22 cellular contexts compared by ENCODE assay signal in the genomic region with DNA sequence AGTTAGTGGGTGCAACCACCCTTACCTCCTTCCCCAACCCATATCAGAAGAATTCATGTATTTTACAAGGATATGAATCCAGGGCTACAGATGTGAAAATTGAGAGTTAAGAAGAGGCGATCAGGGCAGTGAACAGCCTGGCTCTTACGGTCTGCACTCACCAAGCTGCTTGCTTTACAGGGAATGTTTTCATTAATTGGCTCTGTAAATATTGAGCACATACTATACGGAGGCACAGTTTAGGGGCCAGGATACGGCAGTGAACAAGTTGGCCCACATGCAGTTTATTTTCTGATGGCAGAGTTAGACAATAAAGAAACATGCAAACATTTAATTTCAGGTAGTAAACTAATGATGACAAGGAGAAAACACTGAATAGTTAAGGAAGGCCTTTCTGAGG. TPM values are rescaled to one million over a fixed set of nuclear protein-coding genes. Genes with fewer than 3 reads are reported as not detected.
DNase-seq lines count a peak whose midpoint lies in the region; ATAC-seq, FAIRE-seq and TF ChIP-seq lines count a peak whose summit lies in the region.
"Had no signal": no experiment of that assay in that cellular context is flagged by ENCODE, and none has a peak within 500 bp of the region (broad histone marks: within the 10 kb centered on the region; RNA-seq: fewer than 3 reads in every experiment).

No MANE protein-coding gene starts in this region.

- H3K36me3 Mint-ChIP-seq in T-helper 17 cell (ENCODE audit: low read depth), result peaks cover 6% of the 10 kb centered on the region
- H3K36me3 Mint-ChIP-seq in stimulated activated effector memory CD8-positive, alpha-beta T cell treated with anti-CD3 and anti-CD28 coated beads, Interleukin-12 subunit alpha, Interleukin-12 subunit beta, amount 100 ng/mL, for 72 hours, result peaks cover 61% of the 10 kb centered on the region

- CTCF ChIA-PET in HepG2 (lab: Yijun Ruan, JAX; ENCODE audit: low intra/inter-chr PET ratio, low total read pairs), result no interaction called here

- peaks cover 10% of the 10 kb centered on the region for H4K20me1 ChIP-seq in HepG2 (ENCODE audit: insufficient read depth, low read length)

- intact Hi-C loops in HepG2 (cut with micrococcal nuclease; ENCODE audit: unreplicated experiment), result no loop called here
- intact Hi-C loops in right lobe of liver (cut with DNase I), result no loop called here
- intact Hi-C loops in posterior cingulate gyrus (cut with DNase I), result loop anchor here (10.0 kb wide), 1 partner anchor 203 kb away; the partner anchor contains the start of gene GTF3A
- intact Hi-C loops in lower leg skin (cut with DNase I; ENCODE audit: low total_unique reads), result no loop called here

- no peak overlapping the region for H2AFZ ChIP-seq in HepG2 (ENCODE audit: low read length)
- H2AFZ ChIP-seq: GM23338 had no signal

- H3K4me3 ChIP-seq in HepG2 (replicated peaks in 1 of 3; ENCODE audit: insufficient read depth in 1 of 3, low read depth in 2 of 3, low read length in 3 of 3) (no peak overlapping the region), right lobe of liver (no peak overlapping the region), lower leg skin (ENCODE audit: low read depth, poor library complexity, severe bottlenecking) (no peak overlapping the region)
- H3K4me3 ChIP-seq: BLaER1, GM23338 had no signal

- H3K27me3 ChIP-seq in HepG2 (ENCODE audit: control insufficient read depth in 1 of 2, insufficient read depth in 2 of 2, low read length in 2 of 2) (no peaks in the 10 kb centered on the region), right lobe of liver (no peaks in the 10 kb centered on the region)
- H3K27me3 ChIP-seq: BLaER1 had no signal

- H3K9me3 ChIP-seq in HepG2 (ENCODE audit: low read length) (no peaks in the 10 kb centered on the region), right lobe of liver (no peaks in the 10 kb centered on the region), T-helper 17 cell (ENCODE audit: control insufficient read depth, low read length, poor library complexity, severe bottlenecking) (no peaks in the 10 kb centered on the region)
- H3K9me3 ChIP-seq: BLaER1 had no signal

- 26% methylated on average over 4 of the region's 4 CpGs for WGBS in HepG2 (ENCODE audit: low lambda C conversion rate)
- 88% methylated on average over 4 of the region's 4 CpGs for WGBS in right lobe of liver (ENCODE audit: insufficient coverage, low coverage, low lambda C conversion rate, missing lambda C conversion rate)
- WGBS in lower leg skin, 2 donors, result 84 to 92% methylated on average over 4 of the region's 4 CpGs

- H3K9me3 Mint-ChIP-seq in stimulated activated effector memory CD8-positive, alpha-beta T cell treated with anti-CD3 and anti-CD28 coated beads, Interleukin-12 subunit alpha, Interleukin-12 subunit beta, amount 100 ng/mL, for 72 hours, result no peaks in the 10 kb centered on the region
- H3K9me3 Mint-ChIP-seq: CD14-positive monocyte; CD4-positive, alpha-beta memory T cell; GM23338 had no signal

- no TSS peak for BruUV-seq in HepG2 (replicated peaks; lab: Mats Ljungman, UMichigan)

- peak overlapping the region; percentile 21 for H3K27ac Mint-ChIP-seq in T-helper 17 cell
- peak overlapping the region; percentile 29 for H3K27ac Mint-ChIP-seq in stimulated activated effector memory CD8-positive, alpha-beta T cell treated with anti-CD3 and anti-CD28 coated beads, Interleukin-12 subunit alpha, Interleukin-12 subunit beta, amount 100 ng/mL, for 72 hours
- H3K27ac Mint-ChIP-seq: GM23338 had no signal

- DNase-seq in HepG2 (ENCODE audit: low spot score) (no peak), right lobe of liver (no peak), T-helper 17 cell (no peak), cerebellar cortex (ENCODE audit: low spot score) (peak; percentile 35), posterior cingulate gyrus (no peak), lower leg skin (ENCODE audit: low spot score in 2 of 2) (no peak), GM12891 (ENCODE audit: insufficient read length, low spot score) (no peak)
- no peak for DNase-seq in stimulated activated effector memory CD8-positive, alpha-beta T cell treated with anti-CD3 and anti-CD28 coated beads, Interleukin-12 subunit alpha, Interleukin-12 subunit beta, amount 100 ng/mL, for 72 hours (ENCODE audit: low spot score in 2 of 2)
- DNase-seq: 8988T; Calu3; CD4-positive, alpha-beta memory T cell; DND-41; EL; HCEC 1CT; IMR-90 had no signal

- TF ChIP-seq POLR2A in HepG2 (IDR thresholded peaks at IDR 0.05; ENCODE audit: insufficient read depth in 1 of 2, low read depth in 2 of 2, low read length in 2 of 2) (no peak), right lobe of liver (IDR thresholded peaks at IDR 0.05) (no peak), lower leg skin (IDR thresholded peaks at IDR 0.05) (no peak), GM12891 (IDR thresholded peaks at IDR 0.05; ENCODE audit: low read depth, low read length) (no peak)

- H3K4me1 Mint-ChIP-seq in T-helper 17 cell, result peaks cover 58% of the 10 kb centered on the region
- peaks cover 76% of the 10 kb centered on the region for H3K4me1 Mint-ChIP-seq in stimulated activated effector memory CD8-positive, alpha-beta T cell treated with anti-CD3 and anti-CD28 coated beads, Interleukin-12 subunit alpha, Interleukin-12 subunit beta, amount 100 ng/mL, for 72 hours

- H3K27me3 Mint-ChIP-seq in T-helper 17 cell, result no peaks in the 10 kb centered on the region
- H3K27me3 Mint-ChIP-seq: CD4-positive, alpha-beta memory T cell had no signal

- H3K27ac ChIP-seq in HepG2 (ENCODE audit: extremely low read length, insufficient read depth, low read length), result no peak overlapping the region
- no peak overlapping the region for H3K27ac ChIP-seq in right lobe of liver
- H3K27ac ChIP-seq: BLaER1, HL-60 had no signal

- 0 out of 2 replicates have a peak overlapping the region, but pooled peaks have one; percentile 25 for H3K4me2 ChIP-seq in HepG2 (ENCODE audit: low read depth, low read length)
- H3K4me2 ChIP-seq: BLaER1, GM23338 had no signal

- H3K36me3 ChIP-seq in HepG2 (replicated peaks in 1 of 2; ENCODE audit: control insufficient read depth in 1 of 2, insufficient read depth in 2 of 2, low read length in 2 of 2) (peaks cover 4 to 6% of the 10 kb centered on the region in 2 experiments; a peak in 3 of 5 replicates), right lobe of liver (no peaks in the 10 kb centered on the region)

- TF ChIP-seq CTCF in HepG2 (CRISPR knock-in tag; IDR thresholded peaks at IDR 0.05) (no peak), right lobe of liver (IDR thresholded peaks at IDR 0.05) (no peak), lower leg skin (IDR thresholded peaks at IDR 0.05) (no peak)

- TF ChIP-seq RAD21 in HepG2 (CRISPR knock-in tag; IDR thresholded peaks at IDR 0.05), result no peak

- in situ Hi-C loops in HepG2 (cut with HindIII; ENCODE audit: extremely low pct_ligation_motif_present, low pct_unique_long_range_greater_than_20kb), result no loop called here

- POLR2A ChIA-PET in HepG2 (lab: Yijun Ruan, JAX), result no interaction called here

- H3K4me3 Mint-ChIP-seq in T-helper 17 cell, result peak overlapping the region; percentile 45
- no peak overlapping the region for H3K4me3 Mint-ChIP-seq in stimulated activated effector memory CD8-positive, alpha-beta T cell treated with anti-CD3 and anti-CD28 coated beads, Interleukin-12 subunit alpha, Interleukin-12 subunit beta, amount 100 ng/mL, for 72 hours
- H3K4me3 Mint-ChIP-seq: CD14-positive monocyte, GM23338 had no signal

- FAIRE-seq in HepG2 (lab: Jason Lieb, UNC) (no peak), GM12891 (lab: Jason Lieb, UNC) (no peak)
- FAIRE-seq: GM12892, GM18507, H54 had no signal

- TF ChIP-seq EP300 in HepG2 (IDR thresholded peaks at IDR 0.05; ENCODE audit: low read depth in 2 of 2, low read length in 2 of 2), result no peak
- no peak for TF ChIP-seq EP300 in HepG2 (CRISPR knock-in tag; IDR thresholded peaks at IDR 0.05; ENCODE audit: borderline replicate concordance)

- peaks cover 46% of the 10 kb centered on the region for H3K79me2 ChIP-seq in HepG2 (ENCODE audit: insufficient read depth, low read length)

- H3K9ac ChIP-seq in HepG2 (ENCODE audit: insufficient read depth, low read depth, low read length), result no peak overlapping the region
- H3K9ac ChIP-seq: BLaER1 had no signal

- H3K4me1 ChIP-seq in HepG2 (ENCODE audit: insufficient read depth, low read length) (peaks cover 64% of the 10 kb centered on the region), right lobe of liver (peaks cover 0 to 14% (median 4%) of the 10 kb centered on the region in 4 donors)

- ATAC-seq in HepG2 (peak; percentile 62), right lobe of liver (no peak), T-helper 17 cell (no peak)
- no peak for ATAC-seq in stimulated activated effector memory CD8-positive, alpha-beta T cell treated with anti-CD3 and anti-CD28 coated beads, Interleukin-12 subunit alpha, Interleukin-12 subunit beta, amount 100 ng/mL, for 72 hours
- ATAC-seq: GM23338 had no signal

RNA-seq across cellular contexts. Expression of gene POLR1D, which starts 6.4 kb away (rescaled TPM):
- 181 and 183 TPM in 2 replicates for total RNA-seq in HepG2 (2016; rRNA removed; fragmentation: Illumina TruSeq; extraction: Trizol)
- 246 and 252 TPM in 2 replicates for total RNA-seq in HepG2 (2016; cell fraction: cytosol; rRNA removed; fragmentation: Illumina TruSeq; extraction: Trizol; ENCODE audit: low read depth)
- 190 and 194 TPM in 2 replicates for total RNA-seq in HepG2 (2016; cell fraction: insoluble cytoplasmic fraction; rRNA removed; fragmentation: Illumina TruSeq; extraction: Trizol)
- total RNA-seq in HepG2 (2016; cell fraction: membrane; rRNA removed; fragmentation: Illumina TruSeq; extraction: Trizol), result 347 and 379 TPM in 2 replicates
- total RNA-seq in HepG2 (2016; cell fraction: nucleus; rRNA removed; fragmentation: Illumina TruSeq; extraction: Trizol), result 101 and 102 TPM in 2 replicates
- 406 and 490 TPM in 2 replicates for polyA plus RNA-seq in HepG2 (2011; rRNA removed)
- polyA plus RNA-seq in HepG2 (2011; cell fraction: cytosol; rRNA removed), result 328 and 389 TPM in 2 replicates
- polyA plus RNA-seq in HepG2 (2011; cell fraction: nucleus; rRNA removed), result 165 and 181 TPM in 2 replicates
- 441 and 562 TPM in 2 replicates for polyA plus RNA-seq in HepG2 (2012)
- 296 and 321 TPM in 2 replicates for polyA plus RNA-seq in HepG2 (2016; cell fraction: cytosol; fragmentation: Illumina TruSeq; extraction: Trizol; ENCODE audit: low read depth)
- 226 and 233 TPM in 2 replicates for polyA plus RNA-seq in HepG2 (2016; cell fraction: insoluble cytoplasmic fraction; fragmentation: Illumina TruSeq; extraction: Trizol; ENCODE audit: low read depth)
- polyA plus RNA-seq in HepG2 (2016; cell fraction: membrane; fragmentation: Illumina TruSeq; extraction: Trizol; ENCODE audit: low read depth), result 377 and 388 TPM in 2 replicates
- 205 and 216 TPM in 2 replicates for polyA plus RNA-seq in HepG2 (2016; cell fraction: nucleus; fragmentation: Illumina TruSeq; extraction: Trizol; ENCODE audit: insufficient read depth, low read depth)
- polyA minus RNA-seq in HepG2 (2011; rRNA and poly(A)+ RNA removed; ENCODE audit: low replicate concordance), result 26.6 and 51.6 TPM in 2 replicates
- 99.7 and 122 TPM in 2 replicates for polyA minus RNA-seq in HepG2 (2011; cell fraction: cytosol; rRNA and poly(A)+ RNA removed)
- polyA minus RNA-seq in HepG2 (2011; cell fraction: nucleus; rRNA and poly(A)+ RNA removed), result 54.1 and 77.7 TPM in 2 replicates
- 10 to 100 TPM; 34.9 to 56.2 (median 46.6) TPM for total RNA-seq in right lobe of liver
- total RNA-seq in T-helper 17 cell, result 100 to 1,000 TPM; 129 to 150 TPM
- total RNA-seq in lower leg skin, result 100 to 1,000 TPM; 130 to 280 (median 214) TPM
- polyA plus RNA-seq in GM12891 (2012; ENCODE audit: low read depth, missing spikeins), result 176 TPM

RNA-seq across cellular contexts. Expression of gene LNX2, which starts 7.8 kb away (rescaled TPM):
- total RNA-seq in HepG2 (2016; rRNA removed; fragmentation: Illumina TruSeq; extraction: Trizol), result 9.7 and 13.1 TPM in 2 replicates
- 3.3 and 3.9 TPM in 2 replicates for total RNA-seq in HepG2 (2016; cell fraction: cytosol; rRNA removed; fragmentation: Illumina TruSeq; extraction: Trizol; ENCODE audit: low read depth)
- total RNA-seq in HepG2 (2016; cell fraction: insoluble cytoplasmic fraction; rRNA removed; fragmentation: Illumina TruSeq; extraction: Trizol), result 9.5 and 13.3 TPM in 2 replicates
- 4.9 and 5.9 TPM in 2 replicates for total RNA-seq in HepG2 (2016; cell fraction: membrane; rRNA removed; fragmentation: Illumina TruSeq; extraction: Trizol)
- total RNA-seq in HepG2 (2016; cell fraction: nucleus; rRNA removed; fragmentation: Illumina TruSeq; extraction: Trizol), result 9.0 and 9.9 TPM in 2 replicates
- polyA plus RNA-seq in HepG2 (2011; rRNA removed), result 8.1 and 9.2 TPM in 2 replicates
- 5.4 and 6.7 TPM in 2 replicates for polyA plus RNA-seq in HepG2 (2011; cell fraction: cytosol; rRNA removed)
- 4.8 and 5.3 TPM in 2 replicates for polyA plus RNA-seq in HepG2 (2011; cell fraction: nucleus; rRNA removed)
- polyA plus RNA-seq in HepG2 (2012), result 6.9 and 8.2 TPM in 2 replicates
- polyA plus RNA-seq in HepG2 (2016; cell fraction: cytosol; fragmentation: Illumina TruSeq; extraction: Trizol; ENCODE audit: low read depth), result 0.50 and 0.63 TPM in 2 replicates
- polyA plus RNA-seq in HepG2 (2016; cell fraction: insoluble cytoplasmic fraction; fragmentation: Illumina TruSeq; extraction: Trizol; ENCODE audit: low read depth), result 14.1 and 14.2 TPM in 2 replicates
- polyA plus RNA-seq in HepG2 (2016; cell fraction: membrane; fragmentation: Illumina TruSeq; extraction: Trizol; ENCODE audit: low read depth), result 2.3 and 3.1 TPM in 2 replicates
- polyA plus RNA-seq in HepG2 (2016; cell fraction: nucleus; fragmentation: Illumina TruSeq; extraction: Trizol; ENCODE audit: insufficient read depth, low read depth), result 7.6 and 7.8 TPM in 2 replicates
- 11.6 and 15.0 TPM in 2 replicates for polyA minus RNA-seq in HepG2 (2011; rRNA and poly(A)+ RNA removed; ENCODE audit: low replicate concordance)
- polyA minus RNA-seq in HepG2 (2011; cell fraction: cytosol; rRNA and poly(A)+ RNA removed), result 12.0 and 13.0 TPM in 2 replicates
- polyA minus RNA-seq in HepG2 (2011; cell fraction: nucleus; rRNA and poly(A)+ RNA removed), result 24.6 and 26.7 TPM in 2 replicates
- 10 to 100 TPM in 5 of 6 experiments, 1 to 10 TPM in 1; 9.5 to 28.3 (median 19.6) TPM for total RNA-seq in right lobe of liver
- total RNA-seq in T-helper 17 cell, result 1 to 10 TPM; 4.6 to 6.9 TPM
- total RNA-seq in lower leg skin, result 10 to 100 TPM; 15.8 to 18.2 (median 17.0) TPM
- 1.3 TPM for polyA plus RNA-seq in GM12891 (2012; ENCODE audit: low read depth, missing spikeins)
